In the genomic region with DNA sequence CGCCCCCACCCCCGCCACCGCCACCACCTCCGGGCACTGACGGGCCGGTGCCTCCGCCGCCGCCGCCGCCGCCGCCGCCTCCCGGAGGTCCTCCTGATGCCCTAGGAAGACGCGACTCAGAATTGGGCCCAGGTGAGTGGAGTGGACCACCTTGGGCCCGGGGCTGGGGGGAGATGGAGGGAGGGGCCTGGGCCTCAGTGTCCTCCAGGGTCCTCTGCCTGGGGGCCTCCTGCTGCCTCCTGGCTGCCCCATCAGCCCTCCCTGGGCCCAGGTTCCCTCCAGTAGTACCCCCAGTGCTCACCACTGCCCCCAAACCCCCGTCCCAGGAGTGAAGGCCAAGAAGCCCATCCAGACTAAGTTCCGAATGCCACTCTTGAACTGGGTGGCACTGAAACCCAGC, we compare ENCODE assay signal across 16 cellular contexts. TPM values are rescaled to one million over a fixed set of nuclear protein-coding genes. Genes with fewer than 3 reads are reported as not detected.
DNase-seq lines count a peak whose midpoint lies in the region; ATAC-seq and TF ChIP-seq lines count a peak whose summit lies in the region.
"Had no signal": no experiment of that assay in that cellular context is flagged by ENCODE, and none has a peak within 500 bp of the region (broad histone marks: within the 10 kb centered on the region; RNA-seq: fewer than 3 reads in every experiment).

No MANE protein-coding gene starts in this region.

- no peak overlapping the region for H3K9ac ChIP-seq in HUES48 (ENCODE audit: low read depth, low read length)
- no peak overlapping the region for H3K9ac ChIP-seq in neuronal stem cell (ENCODE audit: low read depth, low read length, poor library complexity)

- peaks cover 12% of the 10 kb centered on the region for H3K4me1 ChIP-seq in HUES48 (ENCODE audit: control insufficient read depth, insufficient read depth, low read length)
- peaks cover 5 to 17% of the 10 kb centered on the region in 2 donors for H3K4me1 ChIP-seq in neuronal stem cell (ENCODE audit: control insufficient read depth in 2 of 2, insufficient read depth in 1 of 2, low read depth in 1 of 2, low read length in 2 of 2)
- peaks cover 5 to 20% of the 10 kb centered on the region in 2 donors for H3K4me1 ChIP-seq in left lung

- H3K27ac ChIP-seq in CD4-positive, alpha-beta T cell (ENCODE audit: low read depth, low read length) = no peak overlapping the region
- H3K27ac ChIP-seq in HUES48 (ENCODE audit: low read depth, low read length) = no peak overlapping the region
- no peak overlapping the region for H3K27ac ChIP-seq in neuronal stem cell (replicated peaks; ENCODE audit: low read length)
- no peak overlapping the region for H3K27ac ChIP-seq in left lung
- H3K27ac ChIP-seq: heart left ventricle had no signal

- no peak for DNase-seq in CD4-positive, alpha-beta T cell
- no peak for DNase-seq in effector memory CD8-positive, alpha-beta T cell
- DNase-seq in neuronal stem cell (ENCODE audit: low spot score) (no peak), left lung (no peak), middle frontal gyrus (ENCODE audit: extremely low spot score, low spot score) (no peak)
- DNase-seq: activated CD4-positive, alpha-beta T cell treated with anti-CD3 and anti-CD28 coated beads, Interleukin-2, amount 50 U/mL, for 48 hours; activated gamma-delta T cell; erythroblast; naive thymus-derived CD8-positive, alpha-beta T cell; NCI-H1092 treated with DMSO at 0.1 percent for 48 hours; SIG-M5 had no signal

- TF ChIP-seq CTCF in CD4-positive, alpha-beta T cell (IDR thresholded peaks at IDR 0.05) = no peak
- TF ChIP-seq CTCF in left lung (IDR thresholded peaks at IDR 0.05) = no peak

- WGBS in neuronal stem cell (ENCODE audit: extremely low coverage in 2 of 2, insufficient read length in 2 of 2, insufficient replicate concordance in 1 of 2), 2 donors = no CpG with 5 or more reads among the region's 20 CpGs

- H3K4ac ChIP-seq in neuronal stem cell (ENCODE audit: low read length) = no peak overlapping the region

- H3K36me3 ChIP-seq in HUES48 (ENCODE audit: control insufficient read depth, insufficient read depth, low read length) = no peaks in the 10 kb centered on the region
- no peaks in the 10 kb centered on the region for H3K36me3 ChIP-seq in neuronal stem cell (replicated peaks in 1 of 2; ENCODE audit: control insufficient read depth in 2 of 2, insufficient read depth in 2 of 2, low read length in 2 of 2)
- H3K36me3 ChIP-seq in left lung = peaks cover 0 to 99% of the 10 kb centered on the region in 2 donors

- ATAC-seq in CD4-positive, alpha-beta T cell (ENCODE audit: poor library complexity) = no peak
- no peak for ATAC-seq in effector memory CD8-positive, alpha-beta T cell (replicated peaks)
- ATAC-seq in left lung = no peak
- no peak for ATAC-seq in GM21360 (IDR thresholded peaks at IDR 0.05; ENCODE audit: unreplicated experiment)
- no peak for ATAC-seq in HG02970 (IDR thresholded peaks at IDR 0.05; ENCODE audit: low FRiP score, unreplicated experiment)
- ATAC-seq: naive thymus-derived CD8-positive, alpha-beta T cell had no signal

- no peaks in the 10 kb centered on the region for H3K9me3 Mint-ChIP-seq in CD4-positive, alpha-beta T cell
- H3K9me3 Mint-ChIP-seq in effector memory CD8-positive, alpha-beta T cell = no peaks in the 10 kb centered on the region
- H3K9me3 Mint-ChIP-seq: naive thymus-derived CD8-positive, alpha-beta T cell had no signal

- no peak overlapping the region for H4K91ac ChIP-seq in neuronal stem cell (ENCODE audit: low read depth, low read length, poor library complexity)

- H2BK5ac ChIP-seq in neuronal stem cell (ENCODE audit: low read length) = no peak overlapping the region

- no peak overlapping the region for H3K14ac ChIP-seq in neuronal stem cell (ENCODE audit: low read length)

- peaks cover 2% of the 10 kb centered on the region for H3K79me1 ChIP-seq in neuronal stem cell (ENCODE audit: low read depth, low read length)

- H3K27me3 ChIP-seq in CD4-positive, alpha-beta T cell (ENCODE audit: control insufficient read depth, insufficient read depth, low read length) = no peaks in the 10 kb centered on the region
- H3K27me3 ChIP-seq in HUES48 (ENCODE audit: control insufficient read depth, insufficient read depth, low read length) (peaks cover 30% of the 10 kb centered on the region), neuronal stem cell (ENCODE audit: control insufficient read depth in 3 of 3, insufficient read depth in 3 of 3, low read depth in 1 of 3, low read length in 3 of 3) (peaks cover 0 to 92% (median 10%) of the 10 kb centered on the region in 3 experiments), left lung (peaks cover 0 to 6% of the 10 kb centered on the region in 2 donors)
- H3K27me3 ChIP-seq: heart left ventricle had no signal

- POLR2A ChIA-PET in CD4-positive, alpha-beta T cell (lab: Charles Lee) = interaction anchor here (1.6 to 12.4 kb wide), 2 partner anchors 17 to 21 kb away, joined by 4 to 346 read pairs; a partner anchor contains a TSS

- H2AK5ac ChIP-seq in neuronal stem cell (ENCODE audit: low read depth, low read length) = peak overlapping the region; percentile 0

- H3K4me3 ChIP-seq in HUES48 (ENCODE audit: low read depth, low read length) (0 out of 2 replicates have a peak overlapping the region, but pooled peaks have one; percentile 31), neuronal stem cell (ENCODE audit: low read length in 2 of 2) (peak overlapping the region in 1 of 2 donors; percentile 62), left lung (no peak overlapping the region)

- H3K27me3 Mint-ChIP-seq in CD4-positive, alpha-beta T cell = no peaks in the 10 kb centered on the region
- H3K27me3 Mint-ChIP-seq in effector memory CD8-positive, alpha-beta T cell = no peaks in the 10 kb centered on the region
- H3K27me3 Mint-ChIP-seq: naive thymus-derived CD8-positive, alpha-beta T cell had no signal

- H2BK15ac ChIP-seq in neuronal stem cell (ENCODE audit: low read length) = peak overlapping the region; percentile 68

- no peak overlapping the region for H2BK12ac ChIP-seq in neuronal stem cell (ENCODE audit: low read length)

- H3K9me3 ChIP-seq in CD4-positive, alpha-beta T cell (ENCODE audit: control insufficient read depth, low read length) = no peaks in the 10 kb centered on the region
- H3K9me3 ChIP-seq in HUES48 (ENCODE audit: control insufficient read depth, insufficient read depth, low read length) (no peaks in the 10 kb centered on the region), neuronal stem cell (replicated peaks in 1 of 2; ENCODE audit: control insufficient read depth in 2 of 2, insufficient read depth in 1 of 2, low read depth in 1 of 2, low read length in 2 of 2) (no peaks in the 10 kb centered on the region), left lung (no peaks in the 10 kb centered on the region)
- H3K9me3 ChIP-seq: heart left ventricle had no signal

- CTCF ChIA-PET in CD4-positive, alpha-beta T cell (lab: Charles Lee) = no interaction called here

- no peak overlapping the region for H2AFZ ChIP-seq in neuronal stem cell (ENCODE audit: low read length)

- peaks cover 51% of the 10 kb centered on the region for H3K4me1 Mint-ChIP-seq in CD4-positive, alpha-beta T cell (ENCODE audit: low read depth)
- H3K4me1 Mint-ChIP-seq in effector memory CD8-positive, alpha-beta T cell (ENCODE audit: low read depth in 2 of 2) = peaks cover 39 to 42% of the 10 kb centered on the region in 2 donors

- H3K23ac ChIP-seq in neuronal stem cell (ENCODE audit: low read depth, low read length, poor library complexity) = peak overlapping the region; percentile 39

- intact Hi-C loops in CD4-positive, alpha-beta T cell (cut with DNase I, micrococcal nuclease) = no loop called here
- intact Hi-C loops in left lung (cut with DNase I) = no loop called here

- H3K36me3 Mint-ChIP-seq in CD4-positive, alpha-beta T cell (ENCODE audit: low read depth) = peaks cover 87% of the 10 kb centered on the region
- H3K36me3 Mint-ChIP-seq in effector memory CD8-positive, alpha-beta T cell (ENCODE audit: insufficient read depth) = peaks cover 98% of the 10 kb centered on the region

- peak overlapping the region; percentile 78 for H4K8ac ChIP-seq in neuronal stem cell (ENCODE audit: low read depth, low read length)

- peak overlapping the region; percentile 80 for H3K27ac Mint-ChIP-seq in CD4-positive, alpha-beta T cell
- H3K27ac Mint-ChIP-seq in effector memory CD8-positive, alpha-beta T cell = peak overlapping the region; percentile 30 to 94

- H2BK120ac ChIP-seq in neuronal stem cell (ENCODE audit: low read depth, low read length) = no peak overlapping the region

- peak overlapping the region; percentile 99 for H3K4me2 ChIP-seq in neuronal stem cell (ENCODE audit: insufficient read depth, low read length, poor library complexity, severe bottlenecking)

- H3K18ac ChIP-seq in neuronal stem cell (ENCODE audit: low read length) = peak overlapping the region; percentile 53

- H3K4me3 Mint-ChIP-seq in CD4-positive, alpha-beta T cell = no peak overlapping the region
- no peak overlapping the region for H3K4me3 Mint-ChIP-seq in effector memory CD8-positive, alpha-beta T cell
- H3K4me3 Mint-ChIP-seq: naive thymus-derived CD8-positive, alpha-beta T cell had no signal

RNA-seq across cellular contexts. Expression of a gene that starts 19.9 kb away (rescaled TPM):
- under 1 TPM; 0.20 to 0.27 TPM for total RNA-seq in CD4-positive, alpha-beta T cell
- polyA plus RNA-seq in neuronal stem cell (2013, experiment 1 of 2) = 0.04 TPM
- polyA plus RNA-seq in neuronal stem cell (2013, experiment 2 of 2) = 0.01 TPM
- total RNA-seq in left lung = not detected
- total RNA-seq: heart left ventricle, left colon had no signal
- polyA plus RNA-seq: heart left ventricle had no signal

RNA-seq across cellular contexts. Expression of a gene that starts 20.3 kb away (rescaled TPM):
- total RNA-seq in CD4-positive, alpha-beta T cell = 100 to 1,000 TPM; 378 to 387 TPM
- 2.8 TPM for polyA plus RNA-seq in neuronal stem cell (2013, experiment 1 of 2)
- polyA plus RNA-seq in neuronal stem cell (2013, experiment 2 of 2) = 2.9 TPM
- total RNA-seq in left lung = 100 to 1,000 TPM in 1 of 2 donors, 10 to 100 TPM in 1; 42.0 to 118 TPM
